ENCODE assay signal across 9 cellular contexts in genomic region chr2:218727502-218728165, GRCh38. TPM values are rescaled to one million over a fixed set of nuclear protein-coding genes. Genes with fewer than 3 reads are reported as not detected.
A peak's percentile ranks its signal among the peaks of the same experiment; 100 is the strongest.
DNase-seq lines count a peak whose midpoint lies in the region; ATAC-seq and TF ChIP-seq lines count a peak whose summit lies in the region.
"Had no signal": no experiment of that assay in that cellular context is flagged by ENCODE, and none has a peak within 500 bp of the region (broad histone marks: within the 10 kb centered on the region; RNA-seq: fewer than 3 reads in every experiment).

No MANE protein-coding gene starts in this region.

- TF ChIP-seq POLR2A in erythroblast (IDR thresholded peaks at IDR 0.05; ENCODE audit: low read length) (no peak), upper lobe of left lung (IDR thresholded peaks at IDR 0.05) (no peak), tibial nerve (IDR thresholded peaks at IDR 0.05) (no peak)

- ATAC-seq in left cardiac atrium: no peak
- no peak for ATAC-seq in upper lobe of left lung (ENCODE audit: low FRiP score in 2 of 2)
- no peak for ATAC-seq in HG03432 (IDR thresholded peaks at IDR 0.05; ENCODE audit: unreplicated experiment)

- H3K36me3 ChIP-seq in left ventricle myocardium inferior (peaks cover 18% of the 10 kb centered on the region), upper lobe of left lung (no peaks in the 10 kb centered on the region), tibial nerve (peaks cover 0 to 25% (median 0%) of the 10 kb centered on the region in 3 donors)

- TF ChIP-seq EP300 in upper lobe of left lung (IDR thresholded peaks at IDR 0.05): no peak
- no peak for TF ChIP-seq EP300 in tibial nerve (IDR thresholded peaks at IDR 0.05)

- H3K9me3 ChIP-seq in left ventricle myocardium inferior (replicated peaks) (peaks cover 33% of the 10 kb centered on the region), upper lobe of left lung (peaks cover 0 to 26% (median 18%) of the 10 kb centered on the region in 4 donors), tibial nerve (peaks cover 0 to 26% (median 4%) of the 10 kb centered on the region in 4 donors)

- no peak overlapping the region for H3K27ac ChIP-seq in left ventricle myocardium inferior (replicated peaks)
- no peak overlapping the region for H3K27ac ChIP-seq in upper lobe of left lung
- H3K27ac ChIP-seq in tibial nerve: no peak overlapping the region

- peaks cover 16% of the 10 kb centered on the region for H3K4me1 ChIP-seq in left ventricle myocardium inferior
- H3K4me1 ChIP-seq in upper lobe of left lung: peaks cover 0 to 11% (median 9%) of the 10 kb centered on the region in 4 donors
- H3K4me1 ChIP-seq in tibial nerve: peaks cover 0 to 37% (median 15%) of the 10 kb centered on the region in 4 donors

- H3K4me3 ChIP-seq in left ventricle myocardium inferior (no peak overlapping the region), upper lobe of left lung (no peak overlapping the region), tibial nerve (no peak overlapping the region)

- H3K27me3 ChIP-seq in left ventricle myocardium inferior (ENCODE audit: low read depth) (no peaks in the 10 kb centered on the region), upper lobe of left lung (no peaks in the 10 kb centered on the region), tibial nerve (no peaks in the 10 kb centered on the region)

- intact Hi-C loops in left ventricle myocardium inferior (cut with micrococcal nuclease) (no loop called here), left cardiac atrium (cut with DNase I) (no loop called here)

- DNase-seq in left ventricle myocardium inferior: no peak
- DNase-seq in left cardiac atrium: no peak
- DNase-seq in NOMO-1 treated with dmso at 0.1 percent for 144 hours (lab: John Stamatoyannopoulos, UW; ENCODE audit: unreplicated experiment): peak; percentile 31
- peak; percentile 31 to 35 for DNase-seq in erythroblast (lab: John Stamatoyannopoulos, UW)
- DNase-seq in upper lobe of left lung: no peak
- no peak for DNase-seq in cerebellum (ENCODE audit: low spot score)
- DNase-seq in tibial nerve (ENCODE audit: low spot score in 2 of 2): no peak
- DNase-seq: retina had no signal

- WGBS in upper lobe of left lung, 2 donors: 95 to 98% methylated on average over 6 of the region's 6 CpGs
- 93 to 95% methylated on average over 6 of the region's 6 CpGs for WGBS in tibial nerve, 2 donors

- TF ChIP-seq CTCF in left ventricle myocardium inferior (IDR thresholded peaks at IDR 0.05; ENCODE audit: borderline replicate concordance) (peak; percentile 40), upper lobe of left lung (IDR thresholded peaks at IDR 0.05) (peak in 5 of 6 experiments; percentile 32 to 58 (median 41)), tibial nerve (IDR thresholded peaks at IDR 0.05) (peak in 2 of 5 experiments; percentile 21)

RNA-seq across cellular contexts. Expression of gene TTLL4, which starts 17.0 kb away (rescaled TPM):
- total RNA-seq in left ventricle myocardium inferior (6.2 TPM), left cardiac atrium (10 to 100 TPM in 1 of 2 donors, 1 to 10 TPM in 1; 8.0 to 12.3 TPM), upper lobe of left lung (10 to 100 TPM; 21.1 to 46.1 (median 31.7) TPM), cerebellum (23.2 TPM), tibial nerve (10 to 100 TPM; 15.3 to 49.6 (median 38.4) TPM)

RNA-seq across cellular contexts. Expression of gene CYP27A1, which starts 54.3 kb away (rescaled TPM):
- total RNA-seq in left ventricle myocardium inferior: 6.7 TPM
- total RNA-seq in left cardiac atrium: 10 to 100 TPM; 13.8 to 17.4 TPM
- total RNA-seq in upper lobe of left lung: 100 to 1,000 TPM in 5 of 6 donors, 10 to 100 TPM in 1; 70.1 to 178 (median 160) TPM
- 5.7 TPM for total RNA-seq in cerebellum
- total RNA-seq in tibial nerve: 10 to 100 TPM; 57.6 to 92.4 (median 78.9) TPM

RNA-seq across cellular contexts. Expression of gene STK36, which starts 55.7 kb away (rescaled TPM):
- total RNA-seq in left ventricle myocardium inferior: 7.4 TPM
- 10 to 100 TPM in 1 of 2 donors, 1 to 10 TPM in 1; 5.6 to 10.0 TPM for total RNA-seq in left cardiac atrium
- 100 to 1,000 TPM in 1 of 6 donors, 10 to 100 TPM in 5; 21.3 to 153 (median 36.8) TPM for total RNA-seq in upper lobe of left lung
- 52.3 TPM for total RNA-seq in cerebellum
- 10 to 100 TPM; 63.9 to 71.4 (median 67.6) TPM for total RNA-seq in tibial nerve

RNA-seq across cellular contexts. Expression of gene RNF25, which starts 55.8 kb away (rescaled TPM):
- total RNA-seq in left ventricle myocardium inferior: 14.7 TPM
- 10 to 100 TPM; 13.6 to 15.0 TPM for total RNA-seq in left cardiac atrium
- total RNA-seq in upper lobe of left lung: 10 to 100 TPM in 5 of 6 donors, 1 to 10 TPM in 1; 7.3 to 25.7 (median 17.8) TPM
- total RNA-seq in cerebellum: 14.9 TPM
- 10 to 100 TPM; 13.5 to 57.0 (median 19.5) TPM for total RNA-seq in tibial nerve

Comparison
In these comparisons a context has a peak if more than half of its experiments do, and no peak if none do; other contexts are left out.
1. DNase-seq: peak in NOMO-1 treated with dmso at 0.1 percent for 144 hours (single experiment) and erythroblast (2 of 2); none in left ventricle myocardium inferior (single experiment), left cardiac atrium (single experiment), upper lobe of left lung (0 of 2), cerebellum (single experiment) and tibial nerve (0 of 2).